ENCODE assay signal across 9 cellular contexts in the genomic region with DNA sequence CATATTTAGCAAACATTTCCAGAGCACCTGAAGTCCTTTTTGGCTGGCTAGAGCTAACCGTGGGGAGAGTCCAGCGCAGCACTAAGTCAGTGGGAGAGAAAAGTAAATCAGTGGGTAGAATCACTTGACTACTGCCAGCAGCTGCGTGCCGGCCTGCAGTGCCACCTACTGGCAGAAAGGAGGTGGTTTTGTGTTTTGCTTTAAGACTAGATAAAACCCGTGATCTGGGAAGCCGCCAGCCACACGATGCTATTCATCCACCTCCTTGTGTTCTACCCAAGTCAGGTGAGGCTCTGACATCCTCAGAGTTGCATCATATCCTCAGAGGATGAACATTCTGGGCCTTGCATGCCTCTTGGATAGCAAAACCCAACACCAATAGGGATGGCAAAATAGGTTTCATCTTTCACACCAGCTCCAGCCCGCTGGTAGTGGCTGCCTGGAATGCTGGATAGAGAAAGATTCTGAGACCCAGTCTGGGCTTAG. TPM values are rescaled to one million over a fixed set of nuclear protein-coding genes. Genes with fewer than 3 reads are reported as not detected.
A peak's percentile ranks its signal among the peaks of the same experiment; 100 is the strongest.
DNase-seq lines count a peak whose midpoint lies in the region; ATAC-seq, FAIRE-seq and TF ChIP-seq lines count a peak whose summit lies in the region.
"Had no signal": no experiment of that assay in that cellular context is flagged by ENCODE, and none has a peak within 500 bp of the region (broad histone marks: within the 10 kb centered on the region; RNA-seq: fewer than 3 reads in every experiment).

No MANE protein-coding gene starts in this region.

- DNase-seq in DMS 273 (lab: John Stamatoyannopoulos, UW; ENCODE audit: unreplicated experiment) (peak; percentile 100), IMR-90 (peak; percentile 78), RCC 7860 (ENCODE audit: low spot score) (peak; percentile 50), fibroblast of pulmonary artery (ENCODE audit: low read depth) (peak; percentile 86)
- peak; percentile 79 to 81 for DNase-seq in activated T-cell treated with anti-CD3 and anti-CD28 coated beads, Interleukin-2, amount 50 U/mL, for 72 hours
- peak; percentile 65 to 83 for DNase-seq in stimulated activated naive CD8-positive, alpha-beta T cell treated with anti-CD3 and anti-CD28 coated beads, Interleukin-15, amount 100 ng/mL, for 72 hours

- H3K27ac ChIP-seq in IMR-90 (ENCODE audit: insufficient read depth, low read length) (no peak overlapping the region), neutrophil (no peak overlapping the region)

- H2BK15ac ChIP-seq in IMR-90 (ENCODE audit: low read depth, low read length) = no peak overlapping the region

- no peak overlapping the region for H3K4ac ChIP-seq in IMR-90 (ENCODE audit: low read depth, low read length)

- WGBS in IMR-90 (ENCODE audit: extremely low coverage in 2 of 2, insufficient read length in 1 of 2), 2 experiments = 15% methylated on average over 2 of the region's 8 CpGs; no CpG with 5 or more reads in 1 of the 2 experiments

- no peak overlapping the region for H3K14ac ChIP-seq in IMR-90 (replicated peaks; ENCODE audit: low read depth, low read length)

- intact Hi-C loops in IMR-90 (cut with micrococcal nuclease) = loop anchor here (1.0 to 10.0 kb wide), 2 partner anchors 47 to 559 kb away; no protein-coding TSS in a partner anchor

- no peak overlapping the region for H3K27ac Mint-ChIP-seq in activated T-cell treated with anti-CD3 and anti-CD28 coated beads, Interleukin-2, amount 50 U/mL, for 72 hours
- peak overlapping the region; percentile 92 to 94 for H3K27ac Mint-ChIP-seq in stimulated activated naive CD8-positive, alpha-beta T cell treated with anti-CD3 and anti-CD28 coated beads, Interleukin-15, amount 100 ng/mL, for 72 hours

- no peak overlapping the region for H2BK120ac ChIP-seq in IMR-90 (ENCODE audit: low read depth, low read length)

- no peaks in the 10 kb centered on the region; the same call in 1 of the 2 replicates for H3K9me1 ChIP-seq in IMR-90 (ENCODE audit: insufficient read depth, low read length)

- peaks cover 10% of the 10 kb centered on the region for H3K27me3 Mint-ChIP-seq in activated T-cell treated with anti-CD3 and anti-CD28 coated beads, Interleukin-2, amount 50 U/mL, for 72 hours (ENCODE audit: low read depth)
- peaks cover 27% of the 10 kb centered on the region for H3K27me3 Mint-ChIP-seq in stimulated activated naive CD8-positive, alpha-beta T cell treated with anti-CD3 and anti-CD28 coated beads, Interleukin-15, amount 100 ng/mL, for 72 hours

- H3K79me1 ChIP-seq in IMR-90 (ENCODE audit: low read depth in 1 of 2, low read length in 2 of 2) = no peaks in the 10 kb centered on the region

- no peak overlapping the region for H2BK5ac ChIP-seq in IMR-90 (ENCODE audit: low read depth, low read length, poor library complexity, severe bottlenecking)

- peak; percentile 92 for TF ChIP-seq CTCF in IMR-90 (conservative IDR thresholded peaks at IDR 0.05; ENCODE audit: low read depth, low read length)
- TF ChIP-seq CTCF in fibroblast of pulmonary artery (IDR thresholded peaks at IDR 0.05; ENCODE audit: low read length, missing control alignments) = peak; percentile 94
- TF ChIP-seq CTCF in neutrophil (IDR thresholded peaks at IDR 0.05) = peak; percentile 36

- H2BK20ac ChIP-seq in IMR-90 (ENCODE audit: low read depth, low read length) = no peak overlapping the region

- TF ChIP-seq RAD21 in IMR-90 (IDR thresholded peaks at IDR 0.05; ENCODE audit: low read length) = peak; percentile 91

- FAIRE-seq in RCC 7860 (lab: Jason Lieb, UNC) = no peak

- ATAC-seq in IMR-90 (ENCODE audit: low read depth) (peak; percentile 89), GM21786 (IDR thresholded peaks at IDR 0.05; ENCODE audit: unreplicated experiment) (no peak)
- peak; percentile 75 to 82 for ATAC-seq in activated T-cell treated with anti-CD3 and anti-CD28 coated beads, Interleukin-2, amount 50 U/mL, for 72 hours (replicated peaks in 1 of 2)
- ATAC-seq in stimulated activated naive CD8-positive, alpha-beta T cell treated with anti-CD3 and anti-CD28 coated beads, Interleukin-15, amount 100 ng/mL, for 72 hours = peak; percentile 91

- H2AK5ac ChIP-seq in IMR-90 (ENCODE audit: low read depth, low read length) = no peak overlapping the region

- H3K36me3 Mint-ChIP-seq in activated T-cell treated with anti-CD3 and anti-CD28 coated beads, Interleukin-2, amount 50 U/mL, for 72 hours (ENCODE audit: insufficient read depth in 2 of 2) = no peaks in the 10 kb centered on the region

- H3K36me3 ChIP-seq in IMR-90 (ENCODE audit: control insufficient read depth, insufficient read depth, low read length) (no peaks in the 10 kb centered on the region), neutrophil (no peaks in the 10 kb centered on the region)

- peaks cover 19% of the 10 kb centered on the region for H3K4me1 Mint-ChIP-seq in activated T-cell treated with anti-CD3 and anti-CD28 coated beads, Interleukin-2, amount 50 U/mL, for 72 hours (ENCODE audit: low read depth)
- peaks cover 25% of the 10 kb centered on the region for H3K4me1 Mint-ChIP-seq in stimulated activated naive CD8-positive, alpha-beta T cell treated with anti-CD3 and anti-CD28 coated beads, Interleukin-15, amount 100 ng/mL, for 72 hours

- H3K4me2 ChIP-seq in IMR-90 (ENCODE audit: low read depth, low read length) = peak overlapping the region; percentile 75; the same call in 1 of the 2 replicates

- no peak overlapping the region for H3K4me3 Mint-ChIP-seq in activated T-cell treated with anti-CD3 and anti-CD28 coated beads, Interleukin-2, amount 50 U/mL, for 72 hours
- no peak overlapping the region for H3K4me3 Mint-ChIP-seq in stimulated activated naive CD8-positive, alpha-beta T cell treated with anti-CD3 and anti-CD28 coated beads, Interleukin-15, amount 100 ng/mL, for 72 hours

- in situ Hi-C loops in IMR-90 (cut with MboI; ENCODE audit: low sequenced_read_pairs) = no loop called here

- no peak for TF ChIP-seq POLR2A in IMR-90 (IDR thresholded peaks at IDR 0.05; ENCODE audit: low read depth, low read length)

- no TSS peak for BruUV-seq in IMR-90 (replicated peaks; lab: Mats Ljungman, UMichigan)

- H3K56ac ChIP-seq in IMR-90 (ENCODE audit: extremely low read depth, insufficient read depth, low read length) = no peak overlapping the region

- peaks cover 27% of the 10 kb centered on the region for H3K27me3 ChIP-seq in IMR-90 (ENCODE audit: control insufficient read depth, insufficient read depth, low read length)
- peaks cover 19% of the 10 kb centered on the region for H3K27me3 ChIP-seq in neutrophil

- no peak overlapping the region for H4K5ac ChIP-seq in IMR-90 (ENCODE audit: low read depth, low read length)

- H3K9me3 ChIP-seq in IMR-90 (ENCODE audit: control insufficient read depth, insufficient read depth, low read length) (no peaks in the 10 kb centered on the region), neutrophil (no peaks in the 10 kb centered on the region)

- H3K23ac ChIP-seq in IMR-90 (ENCODE audit: low read depth, low read length) = no peak overlapping the region

- peak overlapping the region; percentile 54 for H2AFZ ChIP-seq in IMR-90 (replicated peaks; ENCODE audit: low read length, poor library complexity)

- CTCF ChIA-PET in IMR-90 (lab: Yijun Ruan, JAX) = interaction anchor here (0.6 to 2.8 kb wide), 11 partner anchors 13 to 79 kb away, joined by 3 to 16 read pairs (median 4); no protein-coding TSS in a partner anchor

- no peak overlapping the region for H2AK9ac ChIP-seq in IMR-90 (replicated peaks; ENCODE audit: low read depth, low read length, poor library complexity)

- H3K4me3 ChIP-seq in IMR-90 (ENCODE audit: insufficient read depth, low read depth, low read length) (no peak overlapping the region), fibroblast of pulmonary artery (replicated peaks; ENCODE audit: low read depth, low read length) (no peak overlapping the region), neutrophil (ENCODE audit: low read depth in 1 of 2, low read length in 1 of 2) (no peak overlapping the region)

- H4K20me1 ChIP-seq in IMR-90 (ENCODE audit: insufficient read depth, low read length) = no peaks in the 10 kb centered on the region

- no peaks in the 10 kb centered on the region; the same call in 1 of the 2 replicates for H3K4me1 ChIP-seq in IMR-90 (ENCODE audit: control insufficient read depth, insufficient read depth, low read length)
- H3K4me1 ChIP-seq in neutrophil (ENCODE audit: control insufficient read depth in 1 of 2, insufficient read depth in 1 of 2, low read depth in 1 of 2, low read length in 1 of 2) = no peaks in the 10 kb centered on the region

- H3K9me3 Mint-ChIP-seq in activated T-cell treated with anti-CD3 and anti-CD28 coated beads, Interleukin-2, amount 50 U/mL, for 72 hours = no peaks in the 10 kb centered on the region
- H3K9me3 Mint-ChIP-seq in stimulated activated naive CD8-positive, alpha-beta T cell treated with anti-CD3 and anti-CD28 coated beads, Interleukin-15, amount 100 ng/mL, for 72 hours = no peaks in the 10 kb centered on the region

- H4K8ac ChIP-seq in IMR-90 (ENCODE audit: low read depth in 2 of 2, low read length in 2 of 2) = no peak overlapping the region

- no peak overlapping the region for H3K9ac ChIP-seq in IMR-90 (ENCODE audit: low read depth, low read length)

- H4K91ac ChIP-seq in IMR-90 (ENCODE audit: insufficient read depth, low read depth, low read length) = no peak overlapping the region

- H3K18ac ChIP-seq in IMR-90 (ENCODE audit: low read depth, low read length) = no peak overlapping the region

- dilution Hi-C loops in IMR-90 (cut with HindIII; ENCODE audit: low sequenced_read_pairs, unreplicated experiment) = no loop called here

- POLR2A ChIA-PET in IMR-90 (lab: Charles Lee; ENCODE audit: unreplicated experiment) = no interaction called here

TF ChIP-seq in IMR-90, 13 proteins besides CTCF, POLR2A, EP300 and RAD21 (continues in another document):
- TF ChIP-seq CEBPB (IDR thresholded peaks at IDR 0.05; ENCODE audit: low read depth, low read length) (0 out of 2 replicates have a peak, but pooled peaks have one; percentile 39), SMC3 (IDR thresholded peaks at IDR 0.05; ENCODE audit: low read depth, low read length) (peak; percentile 89), RCOR1 (IDR thresholded peaks at IDR 0.05; ENCODE audit: insufficient replicate concordance, low read length) (no peak)

RNA-seq across cellular contexts. Expression of a gene that starts 14.1 kb away (rescaled TPM):
- total RNA-seq in IMR-90 (2012; rRNA removed) = not detected in 2 replicates
- 0.02 TPM in 1 of 2 replicates, not detected in the other for polyA plus RNA-seq in IMR-90 (2012; rRNA removed)
- polyA plus RNA-seq in IMR-90 (2012; cell fraction: cytosol; rRNA removed) = 0.01 and 0.07 TPM in 2 replicates
- polyA plus RNA-seq in IMR-90 (2012; cell fraction: nucleus; rRNA removed; ENCODE audit: low replicate concordance) = 0.29 and 0.81 TPM in 2 replicates
- under 1 TPM; 0.32 to 0.89 TPM for total RNA-seq in activated T-cell treated with anti-CD3 and anti-CD28 coated beads, Interleukin-2, amount 50 U/mL, for 72 hours
- total RNA-seq: T-helper 1 cell treated with Interleukin-12 subunit alpha and Interleukin-12 subunit beta and Interleukin-4 antibody, amounts not matched to agents 30 ng/mL and 1 ng/mL, for 36 hours had no signal

RNA-seq across cellular contexts. Expression of a gene that starts 18.3 kb away (rescaled TPM):
- total RNA-seq in IMR-90 (2012; rRNA removed) = not detected in 2 replicates
- polyA plus RNA-seq in IMR-90 (2012; rRNA removed) = not detected in 2 replicates
- polyA plus RNA-seq in IMR-90 (2012; cell fraction: cytosol; rRNA removed) = not detected in 2 replicates
- polyA plus RNA-seq in IMR-90 (2012; cell fraction: nucleus; rRNA removed; ENCODE audit: low replicate concordance) = not detected in 2 replicates
- total RNA-seq in activated T-cell treated with anti-CD3 and anti-CD28 coated beads, Interleukin-2, amount 50 U/mL, for 72 hours = under 1 TPM in 1 of 2 donors, not detected in 1; 0.29 TPM

RNA-seq across cellular contexts. Expression of a gene that starts 37.6 kb away (rescaled TPM):
- total RNA-seq in IMR-90 (2012; rRNA removed) = not detected in 2 replicates
- 0.02 TPM in 1 of 2 replicates, not detected in the other for polyA plus RNA-seq in IMR-90 (2012; rRNA removed)
- polyA plus RNA-seq in IMR-90 (2012; cell fraction: cytosol; rRNA removed) = not detected in 2 replicates
- polyA plus RNA-seq in IMR-90 (2012; cell fraction: nucleus; rRNA removed; ENCODE audit: low replicate concordance) = not detected in 2 replicates
- under 1 TPM; 0.35 to 0.86 TPM for total RNA-seq in activated T-cell treated with anti-CD3 and anti-CD28 coated beads, Interleukin-2, amount 50 U/mL, for 72 hours

Comparison
In these comparisons a context has a peak if more than half of its experiments do, and no peak if none do; other contexts are left out.
1. DNase-seq: peak in every context shown above with its lines; median percentile 100 in DMS 273; 86 in fibroblast of pulmonary artery; 80 in activated T-cell treated with anti-CD3 and anti-CD28 coated beads, Interleukin-2, amount 50 U/mL, for 72 hours; 78 in IMR-90; 74 in stimulated activated naive CD8-positive, alpha-beta T cell treated with anti-CD3 and anti-CD28 coated beads, Interleukin-15, amount 100 ng/mL, for 72 hours; 50 in RCC 7860.
2. CTCF ChIP-seq: peak in every context shown above with its lines; median percentile 94 in fibroblast of pulmonary artery; 92 in IMR-90; 36 in neutrophil.